8 cellular contexts compared by ENCODE assay signal in the genomic region with DNA sequence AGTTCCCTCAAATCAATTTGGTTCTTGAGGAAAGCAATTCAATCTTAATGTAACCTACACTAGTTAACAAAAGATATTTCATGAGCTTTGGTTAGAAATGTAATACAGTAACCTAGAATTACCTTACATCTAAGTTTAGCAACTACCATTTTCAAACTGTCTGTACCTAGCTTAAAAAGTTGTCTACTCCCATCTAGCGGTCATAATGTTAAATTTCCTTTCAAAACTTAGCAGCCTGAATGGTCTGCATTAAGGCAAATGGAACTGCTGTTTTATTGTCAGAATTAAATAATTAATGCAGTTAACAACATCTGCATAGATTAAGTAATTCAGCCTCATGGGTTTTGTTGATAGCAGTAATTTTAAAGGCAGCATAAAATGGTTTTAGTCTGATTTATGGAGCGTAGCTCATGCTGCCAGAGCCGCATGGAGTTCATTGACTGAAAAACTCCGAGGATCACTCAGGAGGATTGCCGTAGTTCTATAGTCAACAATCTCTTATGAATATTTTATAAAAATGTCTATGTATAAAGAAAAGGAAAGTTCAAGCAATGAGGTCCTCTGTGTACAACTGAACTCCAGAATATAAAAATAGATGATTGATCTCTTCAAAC.
DNase-seq lines count a peak whose midpoint lies in the region; ATAC-seq, FAIRE-seq and TF ChIP-seq lines count a peak whose summit lies in the region.

No MANE protein-coding gene starts in this region.

- H3K36me3 ChIP-seq in GM23248 (ENCODE audit: low read depth) (no peaks in the 10 kb centered on the region), pancreas (no peaks in the 10 kb centered on the region)

- ATAC-seq in pancreas = peak in 3 of 4 donors; percentile 70 to 72 (median 71)
- ATAC-seq in activated T-cell treated with anti-CD3 and anti-CD28 coated beads, Interleukin-2, amount 50 U/mL, for 4 hours = no peak

- peak overlapping the region; percentile 41; the same call in 1 of the 2 replicates for H3K9ac ChIP-seq in GM23248

- no peaks in the 10 kb centered on the region for H3K27me3 Mint-ChIP-seq in activated T-cell treated with anti-CD3 and anti-CD28 coated beads, Interleukin-2, amount 50 U/mL, for 4 hours (ENCODE audit: low read depth)

- H3K4me3 Mint-ChIP-seq in activated T-cell treated with anti-CD3 and anti-CD28 coated beads, Interleukin-2, amount 50 U/mL, for 4 hours = no peak overlapping the region

- no peaks in the 10 kb centered on the region for H3K9me3 Mint-ChIP-seq in activated T-cell treated with anti-CD3 and anti-CD28 coated beads, Interleukin-2, amount 50 U/mL, for 4 hours

- H3K27me3 ChIP-seq in GM23248 (replicated peaks; ENCODE audit: insufficient read depth) (no peaks in the 10 kb centered on the region), pancreas (peaks cover 0 to 10% (median 0%) of the 10 kb centered on the region in 4 donors)

- FAIRE-seq in pancreas (lab: Jason Lieb, UNC) = no peak

- peak; percentile 61 for TF ChIP-seq CTCF in GM10266 (IDR thresholded peaks at IDR 0.05; ENCODE audit: control insufficient read depth, insufficient read depth, low read depth, missing control alignments)
- peak; percentile 63 for TF ChIP-seq CTCF in epithelial cell of proximal tubule (conservative IDR thresholded peaks at IDR 0.05; ENCODE audit: low read depth, low read length)
- TF ChIP-seq CTCF in pancreas (IDR thresholded peaks at IDR 0.05) = peak; percentile 21 to 39 (median 28)

- no peaks in the 10 kb centered on the region for H4K20me1 ChIP-seq in GM23248 (ENCODE audit: insufficient read depth)

- peaks cover 7% of the 10 kb centered on the region; the same call in 1 of the 2 replicates for H3F3A ChIP-seq in GM23248 (ENCODE audit: insufficient read depth)

- peaks cover 35% of the 10 kb centered on the region for H3K4me1 ChIP-seq in GM23248 (ENCODE audit: insufficient read depth)
- H3K4me1 ChIP-seq in pancreas = no peaks in the 10 kb centered on the region

- peak overlapping the region; percentile 86 for H3K4me2 ChIP-seq in GM23248 (ENCODE audit: unreplicated experiment)

- H3K36me3 Mint-ChIP-seq in activated T-cell treated with anti-CD3 and anti-CD28 coated beads, Interleukin-2, amount 50 U/mL, for 4 hours (ENCODE audit: insufficient read depth) = no peaks in the 10 kb centered on the region

- H3K4me1 Mint-ChIP-seq in activated T-cell treated with anti-CD3 and anti-CD28 coated beads, Interleukin-2, amount 50 U/mL, for 4 hours (ENCODE audit: low read depth) = no peaks in the 10 kb centered on the region

- H2AFZ ChIP-seq in GM23248 = peak overlapping the region; percentile 60

- no peaks in the 10 kb centered on the region for H3K79me2 ChIP-seq in GM23248 (ENCODE audit: insufficient read depth)

- WGBS in GM23248 (ENCODE audit: low coverage in 1 of 2, low lambda C conversion rate in 2 of 2, missing lambda C conversion rate in 2 of 2), 2 experiments = 1 to 2% methylated on average over 5 of the region's 5 CpGs
- 51 to 60% methylated on average over 5 of the region's 5 CpGs for WGBS in pancreas, 2 donors

- DNase-seq in GM10266 (ENCODE audit: extremely low spot score) = peak; percentile 10
- peak; percentile 66 for DNase-seq in GM23248
- DNase-seq in LHCN-M2 (ENCODE audit: low read depth) = peak; percentile 59
- DNase-seq in OCI-M2 (lab: John Stamatoyannopoulos, UW; ENCODE audit: unreplicated experiment) = peak; percentile 63
- no peak for DNase-seq in epithelial cell of proximal tubule (ENCODE audit: low read depth)
- no peak for DNase-seq in pancreas
- no peak for DNase-seq in T-helper 9 cell
- DNase-seq in activated T-cell treated with anti-CD3 and anti-CD28 coated beads, Interleukin-2, amount 50 U/mL, for 4 hours = no peak

- intact Hi-C loops in pancreas (cut with DNase I) = no loop called here

- no peak overlapping the region for H3K27ac ChIP-seq in GM23248
- H3K27ac ChIP-seq in pancreas = no peak overlapping the region

- H3K9me3 ChIP-seq in GM23248 (ENCODE audit: low read depth) = no peaks in the 10 kb centered on the region
- H3K9me3 ChIP-seq in pancreas = no peaks in the 10 kb centered on the region

- H3K9me2 ChIP-seq in GM23248 (ENCODE audit: insufficient read depth) = no peaks in the 10 kb centered on the region

- H3K4me3 ChIP-seq in GM23248 (peak overlapping the region; percentile 68), epithelial cell of proximal tubule (ENCODE audit: low read depth, low read length) (no peak overlapping the region), pancreas (no peak overlapping the region)

- in situ Hi-C loops in GM23248 (cut with MboI) = no loop called here

Comparison
In these comparisons a context has a peak if more than half of its experiments do, and no peak if none do; other contexts are left out.
1. DNase-seq: peak in GM10266 (single experiment), GM23248 (single experiment), LHCN-M2 (single experiment) and OCI-M2 (single experiment); none in epithelial cell of proximal tubule (single experiment), pancreas (0 of 6), T-helper 9 cell (single experiment) and activated T-cell treated with anti-CD3 and anti-CD28 coated beads, Interleukin-2, amount 50 U/mL, for 4 hours (single experiment).
2. ATAC-seq: peak in pancreas (3 of 4); none in activated T-cell treated with anti-CD3 and anti-CD28 coated beads, Interleukin-2, amount 50 U/mL, for 4 hours (0 of 2).
3. Peak in every context shown above with its lines, with median percentiles within 50 percentile points of each other: CTCF ChIP-seq.